11 cellular contexts compared by ENCODE assay signal in genomic region chr11:6219359-6219758, GRCh38. TPM values are rescaled to one million over a fixed set of nuclear protein-coding genes. Genes with fewer than 3 reads are reported as not detected.
DNase-seq lines count a peak whose midpoint lies in the region; ATAC-seq and TF ChIP-seq lines count a peak whose summit lies in the region.
"Had no signal": no experiment of that assay in that cellular context is flagged by ENCODE, and none has a peak within 500 bp of the region (broad histone marks: within the 10 kb centered on the region; RNA-seq: fewer than 3 reads in every experiment).

No MANE protein-coding gene starts in this region.

- DNase-seq in Right ventricle myocardium inferior (ENCODE audit: missing footprints) (no peak), Right ventricle myocardium superior (no peak), breast epithelium (ENCODE audit: low spot score in 2 of 2) (no peak), kidney epithelial cell (ENCODE audit: low read depth) (peak; percentile 56), upper lobe of right lung (no peak), testis (no peak), NCI-H446 treated with DMSO at 0.1 percent for 48 hours (lab: John Stamatoyannopoulos, UW) (no peak)
- DNase-seq in T-helper 2 cell treated with Interferon-gamma antibody and Interleukin-4, amounts not matched to agents 5 μg/mL and 100 μg/mL, for 36 hours (ENCODE audit: low spot score): no peak
- DNase-seq: AML-193, Karpas-422 had no signal

- H3K27ac Mint-ChIP-seq in T-helper 2 cell treated with Interferon-gamma antibody and Interleukin-4, amounts not matched to agents 5 μg/mL and 100 μg/mL, for 36 hours: no peak overlapping the region

- TF ChIP-seq CTCF in breast epithelium (IDR thresholded peaks at IDR 0.05): no peak
- TF ChIP-seq CTCF in kidney epithelial cell (IDR thresholded peaks at IDR 0.05; ENCODE audit: insufficient read depth, low read length, poor library complexity, severe bottlenecking): no peak
- TF ChIP-seq CTCF in upper lobe of right lung (IDR thresholded peaks at IDR 0.05): no peak
- TF ChIP-seq CTCF in testis (IDR thresholded peaks at IDR 0.05): no peak

- H3K9me3 Mint-ChIP-seq in T-helper 2 cell treated with Interferon-gamma antibody and Interleukin-4, amounts not matched to agents 5 μg/mL and 100 μg/mL, for 36 hours: no peaks in the 10 kb centered on the region

- peaks cover 16% of the 10 kb centered on the region for H3K36me3 ChIP-seq in breast epithelium
- peaks cover 8% of the 10 kb centered on the region for H3K36me3 ChIP-seq in kidney epithelial cell (ENCODE audit: control insufficient read depth, insufficient read depth, low read length)
- peaks cover 99% of the 10 kb centered on the region for H3K36me3 ChIP-seq in upper lobe of right lung
- no peaks in the 10 kb centered on the region for H3K36me3 ChIP-seq in testis (ENCODE audit: low read depth, missing control alignments)

- no peaks in the 10 kb centered on the region for H3K9me3 ChIP-seq in breast epithelium
- H3K9me3 ChIP-seq in upper lobe of right lung: no peaks in the 10 kb centered on the region
- no peaks in the 10 kb centered on the region for H3K9me3 ChIP-seq in testis

- TF ChIP-seq POLR2A in breast epithelium (IDR thresholded peaks at IDR 0.05): no peak
- no peak for TF ChIP-seq POLR2A in testis (IDR thresholded peaks at IDR 0.05)

- H3K4me3 Mint-ChIP-seq in T-helper 2 cell treated with Interferon-gamma antibody and Interleukin-4, amounts not matched to agents 5 μg/mL and 100 μg/mL, for 36 hours: no peak overlapping the region

- H3K36me3 Mint-ChIP-seq in T-helper 2 cell treated with Interferon-gamma antibody and Interleukin-4, amounts not matched to agents 5 μg/mL and 100 μg/mL, for 36 hours (ENCODE audit: low read depth): peaks cover 33% of the 10 kb centered on the region

- H3K27me3 ChIP-seq in breast epithelium (no peaks in the 10 kb centered on the region), kidney epithelial cell (ENCODE audit: control insufficient read depth, insufficient read depth, low read length) (no peaks in the 10 kb centered on the region), upper lobe of right lung (no peaks in the 10 kb centered on the region), testis (no peaks in the 10 kb centered on the region)

- intact Hi-C loops in Right ventricle myocardium inferior (cut with DNase I): no loop called here
- intact Hi-C loops in Right ventricle myocardium superior (cut with DNase I): no loop called here
- intact Hi-C loops in breast epithelium (cut with DNase I; ENCODE audit: low total_unique reads): no loop called here
- intact Hi-C loops in upper lobe of right lung (cut with DNase I): no loop called here
- intact Hi-C loops in testis (cut with DNase I; ENCODE audit: low total_unique reads): no loop called here

- H3K4me1 Mint-ChIP-seq in T-helper 2 cell treated with Interferon-gamma antibody and Interleukin-4, amounts not matched to agents 5 μg/mL and 100 μg/mL, for 36 hours (ENCODE audit: low read depth): peaks cover 4% of the 10 kb centered on the region

- peak; percentile 34 for ATAC-seq in Right ventricle myocardium inferior
- no peak for ATAC-seq in Right ventricle myocardium superior (ENCODE audit: poor library complexity)
- peak; percentile 64 for ATAC-seq in upper lobe of right lung

- H3K27ac ChIP-seq in breast epithelium (peak overlapping the region; percentile 2 to 67), upper lobe of right lung (no peak overlapping the region), testis (no peak overlapping the region)

- H3K4me1 ChIP-seq in breast epithelium: no peaks in the 10 kb centered on the region
- no peaks in the 10 kb centered on the region for H3K4me1 ChIP-seq in upper lobe of right lung
- no peaks in the 10 kb centered on the region for H3K4me1 ChIP-seq in testis

- H3K4me3 ChIP-seq in breast epithelium (no peak overlapping the region), kidney epithelial cell (ENCODE audit: low read depth, low read length) (no peak overlapping the region), upper lobe of right lung (no peak overlapping the region), testis (no peak overlapping the region)

- H3K27me3 Mint-ChIP-seq in T-helper 2 cell treated with Interferon-gamma antibody and Interleukin-4, amounts not matched to agents 5 μg/mL and 100 μg/mL, for 36 hours (ENCODE audit: low read depth): no peaks in the 10 kb centered on the region

- WGBS in testis, 2 donors: 64 to 76% methylated on average over 2 of the region's 2 CpGs

RNA-seq across cellular contexts. Expression of gene C11orf42, which starts 14.0 kb away (rescaled TPM):
- total RNA-seq in Right ventricle myocardium inferior (not detected), Right ventricle myocardium superior (not detected), breast epithelium (not detected), kidney epithelial cell (not detected in 2 replicates), upper lobe of right lung (not detected), testis (10 to 100 TPM; 10.1 to 38.5 TPM)
- polyA plus RNA-seq in testis (ENCODE audit: insufficient read depth, low read depth, low replicate concordance): 28.9 TPM
- total RNA-seq: H1 had no signal
- polyA plus RNA-seq: H1 had no signal

RNA-seq across cellular contexts. Expression of gene FHIP1B, which starts 15.1 kb away (rescaled TPM):
- total RNA-seq in Right ventricle myocardium inferior: 13.3 TPM
- total RNA-seq in Right ventricle myocardium superior: 12.9 TPM
- total RNA-seq in breast epithelium: 10 to 100 TPM; 34.7 to 42.6 (median 42.1) TPM
- total RNA-seq in kidney epithelial cell: 33.0 and 34.0 TPM in 2 replicates
- total RNA-seq in upper lobe of right lung: 40.6 TPM
- 100 to 1,000 TPM; 134 to 156 TPM for total RNA-seq in testis
- polyA plus RNA-seq in testis (ENCODE audit: insufficient read depth, low read depth, low replicate concordance): 98.3 TPM

RNA-seq across cellular contexts. Expression of gene CNGA4, which starts 19.5 kb away (rescaled TPM):
- total RNA-seq in Right ventricle myocardium inferior: not detected
- not detected for total RNA-seq in Right ventricle myocardium superior
- under 1 TPM in 2 of 3 donors, not detected in 1; 0.29 to 0.48 TPM for total RNA-seq in breast epithelium
- total RNA-seq in kidney epithelial cell: 0.14 and 0.54 TPM in 2 replicates
- total RNA-seq in upper lobe of right lung: not detected
- 1 to 10 TPM; 7.9 to 9.1 TPM for total RNA-seq in testis
- 14.4 TPM for polyA plus RNA-seq in testis (ENCODE audit: insufficient read depth, low read depth, low replicate concordance)
- total RNA-seq: H1 had no signal

RNA-seq across cellular contexts. Expression of gene OR52W1, which starts 20.3 kb away (rescaled TPM):
- total RNA-seq in Right ventricle myocardium inferior (not detected), Right ventricle myocardium superior (not detected), breast epithelium (not detected), kidney epithelial cell (not detected in 2 replicates), upper lobe of right lung (not detected), testis (not detected)
- not detected for polyA plus RNA-seq in testis (ENCODE audit: insufficient read depth, low read depth, low replicate concordance)
- total RNA-seq: H1 had no signal
- polyA plus RNA-seq: H1 had no signal

RNA-seq across cellular contexts. Expression of gene CCKBR, which starts 40.3 kb away (rescaled TPM):
- total RNA-seq in Right ventricle myocardium inferior (not detected), Right ventricle myocardium superior (not detected), breast epithelium (not detected), kidney epithelial cell (0.21 TPM in 1 of 2 replicates, not detected in the other), upper lobe of right lung (not detected), testis (under 1 TPM; 0.37 to 0.63 TPM)
- 0.47 TPM for polyA plus RNA-seq in testis (ENCODE audit: insufficient read depth, low read depth, low replicate concordance)

Comparison
In these comparisons a context has a peak if more than half of its experiments do, and no peak if none do; other contexts are left out.
1. H3K27ac ChIP-seq: peak in breast epithelium (2 of 2); none in upper lobe of right lung (single experiment) and testis (0 of 2).
2. RNA of gene C11orf42, which starts 14.0 kb away (total RNA-seq): 10.1 to 38.5 TPM in testis; not detected in Right ventricle myocardium inferior (single experiment), not detected in Right ventricle myocardium superior (single experiment), not detected in breast epithelium, not detected in kidney epithelial cell and not detected in upper lobe of right lung (single experiment); every median in the first group is over 10 times any median in the second.